ENCODE assay signal across 1 cellular context in the genomic region with DNA sequence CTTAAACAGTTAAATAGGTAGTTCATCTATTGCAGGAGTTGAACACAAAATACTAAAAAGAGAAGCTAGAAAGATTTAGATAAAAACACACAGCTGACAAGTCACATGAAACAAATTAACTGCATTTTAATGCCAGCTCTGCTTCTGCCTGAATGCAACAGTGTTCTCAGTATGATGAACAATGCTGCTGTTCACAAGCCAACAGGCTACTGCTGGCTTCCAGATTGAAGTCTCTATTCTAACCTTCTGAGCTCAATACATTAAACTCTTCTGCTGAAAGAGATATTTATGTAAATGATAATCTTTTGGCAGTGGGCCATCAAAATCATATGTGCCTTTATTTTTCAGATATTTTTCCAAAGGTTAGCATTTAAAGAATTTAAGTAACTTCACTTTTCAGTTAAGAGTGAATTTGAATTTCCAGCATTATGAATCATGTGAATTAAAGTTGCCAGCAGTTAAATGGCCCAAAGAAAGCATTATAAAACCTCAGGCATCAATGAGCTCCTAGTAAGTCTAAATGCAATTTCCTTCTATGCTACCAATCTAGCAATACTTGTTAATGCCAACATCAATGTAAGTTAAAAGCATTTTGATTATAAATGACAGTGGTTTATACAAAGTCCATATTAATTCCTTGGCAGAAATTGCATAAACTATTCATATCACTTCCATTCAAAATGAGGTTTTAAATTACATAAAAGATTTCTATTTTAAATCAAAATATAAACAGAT.
TF ChIP-seq lines count a peak whose summit lies in the region.

No MANE protein-coding gene starts in this region.

TF ChIP-seq in SK-N-SH, 30 proteins besides CTCF, POLR2A, EP300 and RAD21 (continued from another document):
- TF ChIP-seq, protein P1, sequence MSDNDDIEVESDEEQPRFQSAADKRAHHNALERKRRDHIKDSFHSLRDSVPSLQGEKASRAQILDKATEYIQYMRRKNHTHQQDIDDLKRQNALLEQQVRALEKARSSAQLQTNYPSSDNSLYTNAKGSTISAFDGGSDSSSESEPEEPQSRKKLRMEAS (IDR thresholded peaks at IDR 0.05; ENCODE audit: low read depth) = no peak
- TF ChIP-seq TEAD4 (IDR thresholded peaks at IDR 0.05; ENCODE audit: borderline replicate concordance, insufficient read depth) (0 out of 2 replicates have a peak, but pooled peaks have one; percentile 14), GATA2 (CRISPR knock-in tag; IDR thresholded peaks at IDR 0.05) (peak; percentile 41), POLR2AphosphoS5 (IDR thresholded peaks at IDR 0.05; ENCODE audit: low read depth, low read length) (no peak), RFX5 (IDR thresholded peaks at IDR 0.05; ENCODE audit: low read length) (no peak), JUND (IDR thresholded peaks at IDR 0.05) (peak; percentile 18; the same call in 1 of the 2 replicates)
- TF ChIP-seq, protein P2, sequence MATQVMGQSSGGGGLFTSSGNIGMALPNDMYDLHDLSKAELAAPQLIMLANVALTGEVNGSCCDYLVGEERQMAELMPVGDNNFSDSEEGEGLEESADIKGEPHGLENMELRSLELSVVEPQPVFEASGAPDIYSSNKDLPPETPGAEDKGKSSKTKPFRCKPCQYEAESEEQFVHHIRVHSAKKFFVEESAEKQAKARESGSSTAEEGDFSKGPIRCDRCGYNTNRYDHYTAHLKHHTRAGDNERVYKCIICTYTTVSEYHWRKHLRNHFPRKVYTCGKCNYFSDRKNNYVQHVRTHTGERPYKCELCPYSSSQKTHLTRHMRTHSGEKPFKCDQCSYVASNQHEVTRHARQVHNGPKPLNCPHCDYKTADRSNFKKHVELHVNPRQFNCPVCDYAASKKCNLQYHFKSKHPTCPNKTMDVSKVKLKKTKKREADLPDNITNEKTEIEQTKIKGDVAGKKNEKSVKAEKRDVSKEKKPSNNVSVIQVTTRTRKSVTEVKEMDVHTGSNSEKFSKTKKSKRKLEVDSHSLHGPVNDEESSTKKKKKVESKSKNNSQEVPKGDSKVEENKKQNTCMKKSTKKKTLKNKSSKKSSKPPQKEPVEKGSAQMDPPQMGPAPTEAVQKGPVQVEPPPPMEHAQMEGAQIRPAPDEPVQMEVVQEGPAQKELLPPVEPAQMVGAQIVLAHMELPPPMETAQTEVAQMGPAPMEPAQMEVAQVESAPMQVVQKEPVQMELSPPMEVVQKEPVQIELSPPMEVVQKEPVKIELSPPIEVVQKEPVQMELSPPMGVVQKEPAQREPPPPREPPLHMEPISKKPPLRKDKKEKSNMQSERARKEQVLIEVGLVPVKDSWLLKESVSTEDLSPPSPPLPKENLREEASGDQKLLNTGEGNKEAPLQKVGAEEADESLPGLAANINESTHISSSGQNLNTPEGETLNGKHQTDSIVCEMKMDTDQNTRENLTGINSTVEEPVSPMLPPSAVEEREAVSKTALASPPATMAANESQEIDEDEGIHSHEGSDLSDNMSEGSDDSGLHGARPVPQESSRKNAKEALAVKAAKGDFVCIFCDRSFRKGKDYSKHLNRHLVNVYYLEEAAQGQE (IDR thresholded peaks at IDR 0.05; ENCODE audit: low read depth, low read length) = no peak
TF ChIP-seq in SK-N-SH: peak in this region for 8.
